In genomic region chr1:44827197-44828002, GRCh38 we compare ENCODE assay signal across 1 cellular context.
A peak's percentile ranks its signal among the peaks of the same experiment; 100 is the strongest.
TF ChIP-seq lines count a peak whose summit lies in the region.

No MANE protein-coding gene starts in this region.

TF ChIP-seq in HepG2, 621 proteins besides CTCF, POLR2A, EP300 and RAD21 (continued from another document and continues in another):
- TF ChIP-seq HIC2 (CRISPR knock-in tag; IDR thresholded peaks at IDR 0.05; ENCODE audit: low read depth) (no peak), FIP1L1 (IDR thresholded peaks at IDR 0.05; ENCODE audit: borderline replicate concordance, insufficient read depth, low read depth, low read length) (no peak), TOPORS (CRISPR knock-in tag; IDR thresholded peaks at IDR 0.05) (no peak), ASH2L (IDR thresholded peaks at IDR 0.05; ENCODE audit: insufficient read length, low read depth, low read length) (no peak), ZNF670 (CRISPR knock-in tag; IDR thresholded peaks at IDR 0.05; ENCODE audit: borderline replicate concordance) (no peak), ZBTB20 (CRISPR knock-in tag; IDR thresholded peaks at IDR 0.05; ENCODE audit: borderline replicate concordance, low read depth) (no peak), ZNF768 (CRISPR knock-in tag; IDR thresholded peaks at IDR 0.05) (no peak), ARHGAP35 (CRISPR knock-in tag; IDR thresholded peaks at IDR 0.05; ENCODE audit: borderline replicate concordance) (no peak), CEBPG (CRISPR knock-in tag; IDR thresholded peaks at IDR 0.05) (peak; percentile 33; the same call in 1 of the 2 replicates), HNRNPK (IDR thresholded peaks at IDR 0.05; ENCODE audit: low read depth, low read length, poor library complexity, severe bottlenecking) (no peak), ZNF678 (CRISPR knock-in tag; IDR thresholded peaks at IDR 0.05) (peak; percentile 39; the same call in 1 of the 2 replicates), PAXIP1 (CRISPR knock-in tag; conservative IDR thresholded peaks at IDR 0.05) (peak; percentile 21; the same call in 1 of the 2 replicates), ATF7 (IDR thresholded peaks at IDR 0.05) (no peak), ATF7 (CRISPR knock-in tag; IDR thresholded peaks at IDR 0.05) (no peak), SP1 (IDR thresholded peaks at IDR 0.05) (no peak), SP1 (CRISPR knock-in tag; IDR thresholded peaks at IDR 0.05) (peak; percentile 70), SRY (CRISPR knock-in tag; IDR thresholded peaks at IDR 0.05) (no peak), ZNF17 (CRISPR knock-in tag; IDR thresholded peaks at IDR 0.05) (no peak), ZNF460 (CRISPR knock-in tag; IDR thresholded peaks at IDR 0.05; ENCODE audit: borderline replicate concordance) (no peak), SMAD9 (CRISPR knock-in tag; IDR thresholded peaks at IDR 0.05) (no peak), IRF2 (CRISPR knock-in tag; IDR thresholded peaks at IDR 0.05) (peak; percentile 41; the same call in 1 of the 2 replicates), SRSF1 (optimal IDR thresholded peaks at IDR 0.05; ENCODE audit: low read depth, low read length) (peak; percentile 75), IRF1 (CRISPR knock-in tag; IDR thresholded peaks at IDR 0.05; ENCODE audit: low read depth) (no peak), KDM6A (CRISPR knock-in tag; IDR thresholded peaks at IDR 0.05; ENCODE audit: low read depth) (no peak; the same call in 1 of the 2 replicates), ZFP82 (CRISPR knock-in tag; IDR thresholded peaks at IDR 0.05; ENCODE audit: borderline replicate concordance) (peak; percentile 32; the same call in 1 of the 2 replicates), ZNF329 (CRISPR knock-in tag; IDR thresholded peaks at IDR 0.05; ENCODE audit: low read depth) (no peak), ELF1 (CRISPR knock-in tag; IDR thresholded peaks at IDR 0.05) (peak; percentile 46; the same call in 1 of the 2 replicates), TEAD2 (CRISPR knock-in tag; IDR thresholded peaks at IDR 0.05) (no peak), MLLT10 (CRISPR knock-in tag; IDR thresholded peaks at IDR 0.05) (no peak), ZNF660 (CRISPR knock-in tag; IDR thresholded peaks at IDR 0.05; ENCODE audit: borderline replicate concordance, low read depth) (no peak), GATAD2A (CRISPR knock-in tag; IDR thresholded peaks at IDR 0.05) (peak; percentile 74), ZNF225 (CRISPR knock-in tag; IDR thresholded peaks at IDR 0.05) (no peak), ZNF816 (CRISPR knock-in tag; IDR thresholded peaks at IDR 0.05; ENCODE audit: borderline replicate concordance) (no peak), HNF4A (CRISPR knock-in tag; IDR thresholded peaks at IDR 0.05) (peak; percentile 18; the same call in 1 of the 2 replicates), POLR2G (IDR thresholded peaks at IDR 0.05; ENCODE audit: low read depth, low read length) (no peak), ZNF569 (CRISPR knock-in tag; IDR thresholded peaks at IDR 0.05; ENCODE audit: borderline replicate concordance) (no peak), ZNF354B (CRISPR knock-in tag; IDR thresholded peaks at IDR 0.05) (no peak), TMF1 (CRISPR knock-in tag; IDR thresholded peaks at IDR 0.05; ENCODE audit: low read depth) (no peak), ZFP37 (CRISPR knock-in tag; IDR thresholded peaks at IDR 0.05; ENCODE audit: borderline replicate concordance) (no peak), KMT2A (CRISPR knock-in tag; IDR thresholded peaks at IDR 0.05) (no peak), ZBTB10 (CRISPR knock-in tag; IDR thresholded peaks at IDR 0.05; ENCODE audit: borderline replicate concordance) (no peak), BORCS8-MEF2B (CRISPR knock-in tag; IDR thresholded peaks at IDR 0.05) (no peak), XRCC5 (optimal IDR thresholded peaks at IDR 0.05; ENCODE audit: low read length) (peak; percentile 95), SPEN (CRISPR knock-in tag; IDR thresholded peaks at IDR 0.05; ENCODE audit: low read depth) (no peak; the same call in 1 of the 2 replicates), KAT7 (CRISPR knock-in tag; IDR thresholded peaks at IDR 0.05; ENCODE audit: borderline replicate concordance) (no peak)
- TF ChIP-seq, protein P1, sequence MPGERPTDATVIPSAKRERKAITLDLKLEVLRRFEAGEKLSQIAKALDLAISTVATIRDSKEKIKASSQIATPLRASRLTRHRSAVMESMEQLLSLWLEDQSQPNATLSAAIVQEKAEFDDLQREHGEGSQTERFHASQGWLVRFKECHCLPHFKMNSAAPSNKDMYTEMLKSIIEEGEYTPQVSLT (CRISPR knock-in tag; IDR thresholded peaks at IDR 0.05; ENCODE audit: borderline replicate concordance, low read depth) = no peak
- TF ChIP-seq, protein P2, sequence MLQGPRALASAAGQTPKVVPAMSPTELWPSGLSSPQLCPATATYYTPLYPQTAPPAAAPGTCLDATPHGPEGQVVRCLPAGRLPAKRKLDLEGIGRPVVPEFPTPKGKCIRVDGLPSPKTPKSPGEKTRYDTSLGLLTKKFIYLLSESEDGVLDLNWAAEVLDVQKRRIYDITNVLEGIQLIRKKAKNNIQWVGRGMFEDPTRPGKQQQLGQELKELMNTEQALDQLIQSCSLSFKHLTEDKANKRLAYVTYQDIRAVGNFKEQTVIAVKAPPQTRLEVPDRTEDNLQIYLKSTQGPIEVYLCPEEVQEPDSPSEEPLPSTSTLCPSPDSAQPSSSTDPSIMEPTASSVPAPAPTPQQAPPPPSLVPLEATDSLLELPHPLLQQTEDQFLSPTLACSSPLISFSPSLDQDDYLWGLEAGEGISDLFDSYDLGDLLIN (CRISPR knock-in tag; IDR thresholded peaks at IDR 0.05; ENCODE audit: borderline replicate concordance) = no peak
- TF ChIP-seq, protein P3, sequence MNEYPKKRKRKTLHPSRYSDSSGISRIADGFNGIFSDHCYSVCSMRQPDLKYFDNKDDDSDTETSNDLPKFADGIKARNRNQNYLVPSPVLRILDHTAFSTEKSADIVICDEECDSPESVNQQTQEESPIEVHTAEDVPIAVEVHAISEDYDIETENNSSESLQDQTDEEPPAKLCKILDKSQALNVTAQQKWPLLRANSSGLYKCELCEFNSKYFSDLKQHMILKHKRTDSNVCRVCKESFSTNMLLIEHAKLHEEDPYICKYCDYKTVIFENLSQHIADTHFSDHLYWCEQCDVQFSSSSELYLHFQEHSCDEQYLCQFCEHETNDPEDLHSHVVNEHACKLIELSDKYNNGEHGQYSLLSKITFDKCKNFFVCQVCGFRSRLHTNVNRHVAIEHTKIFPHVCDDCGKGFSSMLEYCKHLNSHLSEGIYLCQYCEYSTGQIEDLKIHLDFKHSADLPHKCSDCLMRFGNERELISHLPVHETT (CRISPR knock-in tag; conservative IDR thresholded peaks at IDR 0.05) = no peak
- TF ChIP-seq, protein P4, sequence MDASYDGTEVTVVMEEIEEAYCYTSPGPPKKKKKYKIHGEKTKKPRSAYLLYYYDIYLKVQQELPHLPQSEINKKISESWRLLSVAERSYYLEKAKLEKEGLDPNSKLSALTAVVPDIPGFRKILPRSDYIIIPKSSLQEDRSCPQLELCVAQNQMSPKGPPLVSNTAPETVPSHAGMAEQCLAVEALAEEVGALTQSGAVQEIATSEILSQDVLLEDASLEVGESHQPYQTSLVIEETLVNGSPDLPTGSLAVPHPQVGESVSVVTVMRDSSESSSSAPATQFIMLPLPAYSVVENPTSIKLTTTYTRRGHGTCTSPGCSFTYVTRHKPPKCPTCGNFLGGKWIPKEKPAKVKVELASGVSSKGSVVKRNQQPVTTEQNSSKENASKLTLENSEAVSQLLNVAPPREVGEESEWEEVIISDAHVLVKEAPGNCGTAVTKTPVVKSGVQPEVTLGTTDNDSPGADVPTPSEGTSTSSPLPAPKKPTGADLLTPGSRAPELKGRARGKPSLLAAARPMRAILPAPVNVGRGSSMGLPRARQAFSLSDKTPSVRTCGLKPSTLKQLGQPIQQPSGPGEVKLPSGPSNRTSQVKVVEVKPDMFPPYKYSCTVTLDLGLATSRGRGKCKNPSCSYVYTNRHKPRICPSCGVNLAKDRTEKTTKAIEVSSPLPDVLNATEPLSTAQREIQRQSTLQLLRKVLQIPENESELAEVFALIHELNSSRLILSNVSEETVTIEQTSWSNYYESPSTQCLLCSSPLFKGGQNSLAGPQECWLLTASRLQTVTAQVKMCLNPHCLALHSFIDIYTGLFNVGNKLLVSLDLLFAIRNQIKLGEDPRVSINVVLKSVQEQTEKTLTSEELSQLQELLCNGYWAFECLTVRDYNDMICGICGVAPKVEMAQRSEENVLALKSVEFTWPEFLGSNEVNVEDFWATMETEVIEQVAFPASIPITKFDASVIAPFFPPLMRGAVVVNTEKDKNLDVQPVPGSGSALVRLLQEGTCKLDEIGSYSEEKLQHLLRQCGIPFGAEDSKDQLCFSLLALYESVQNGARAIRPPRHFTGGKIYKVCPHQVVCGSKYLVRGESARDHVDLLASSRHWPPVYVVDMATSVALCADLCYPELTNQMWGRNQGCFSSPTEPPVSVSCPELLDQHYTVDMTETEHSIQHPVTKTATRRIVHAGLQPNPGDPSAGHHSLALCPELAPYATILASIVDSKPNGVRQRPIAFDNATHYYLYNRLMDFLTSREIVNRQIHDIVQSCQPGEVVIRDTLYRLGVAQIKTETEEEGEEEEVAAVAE (CRISPR knock-in tag; IDR thresholded peaks at IDR 0.05; ENCODE audit: borderline replicate concordance) = no peak
- TF ChIP-seq, protein P5, sequence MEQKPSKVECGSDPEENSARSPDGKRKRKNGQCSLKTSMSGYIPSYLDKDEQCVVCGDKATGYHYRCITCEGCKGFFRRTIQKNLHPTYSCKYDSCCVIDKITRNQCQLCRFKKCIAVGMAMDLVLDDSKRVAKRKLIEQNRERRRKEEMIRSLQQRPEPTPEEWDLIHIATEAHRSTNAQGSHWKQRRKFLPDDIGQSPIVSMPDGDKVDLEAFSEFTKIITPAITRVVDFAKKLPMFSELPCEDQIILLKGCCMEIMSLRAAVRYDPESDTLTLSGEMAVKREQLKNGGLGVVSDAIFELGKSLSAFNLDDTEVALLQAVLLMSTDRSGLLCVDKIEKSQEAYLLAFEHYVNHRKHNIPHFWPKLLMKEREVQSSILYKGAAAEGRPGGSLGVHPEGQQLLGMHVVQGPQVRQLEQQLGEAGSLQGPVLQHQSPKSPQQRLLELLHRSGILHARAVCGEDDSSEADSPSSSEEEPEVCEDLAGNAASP (CRISPR knock-in tag; IDR thresholded peaks at IDR 0.05; ENCODE audit: borderline replicate concordance) = peak; percentile 63
